Comparison of ENCODE assay signal across 1 cellular context in the genomic region with DNA sequence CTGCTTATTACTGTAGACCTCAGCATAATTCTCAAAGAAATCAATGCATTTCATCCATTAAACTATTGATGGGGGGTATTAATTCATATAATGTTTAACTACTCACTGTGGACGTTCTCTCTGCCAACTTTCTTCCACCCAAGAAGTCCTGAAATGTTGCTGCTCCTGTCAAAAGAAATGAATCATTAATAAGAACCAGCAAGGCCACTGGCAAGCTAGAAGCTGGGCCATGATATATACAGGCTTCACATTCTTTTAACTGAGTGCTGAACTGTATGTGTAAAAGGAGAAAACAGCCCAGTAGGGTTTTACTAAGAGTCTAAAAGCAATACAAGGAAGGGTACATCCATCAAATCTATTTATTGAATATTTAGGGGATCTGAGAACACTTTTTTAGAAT.
TF ChIP-seq lines count a peak whose summit lies in the region.

No MANE protein-coding gene starts in this region.

TF ChIP-seq in IMR-90, 13 proteins besides CTCF, POLR2A, EP300 and RAD21:
- TF ChIP-seq, protein P1, sequence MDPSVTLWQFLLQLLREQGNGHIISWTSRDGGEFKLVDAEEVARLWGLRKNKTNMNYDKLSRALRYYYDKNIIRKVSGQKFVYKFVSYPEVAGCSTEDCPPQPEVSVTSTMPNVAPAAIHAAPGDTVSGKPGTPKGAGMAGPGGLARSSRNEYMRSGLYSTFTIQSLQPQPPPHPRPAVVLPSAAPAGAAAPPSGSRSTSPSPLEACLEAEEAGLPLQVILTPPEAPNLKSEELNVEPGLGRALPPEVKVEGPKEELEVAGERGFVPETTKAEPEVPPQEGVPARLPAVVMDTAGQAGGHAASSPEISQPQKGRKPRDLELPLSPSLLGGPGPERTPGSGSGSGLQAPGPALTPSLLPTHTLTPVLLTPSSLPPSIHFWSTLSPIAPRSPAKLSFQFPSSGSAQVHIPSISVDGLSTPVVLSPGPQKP (IDR thresholded peaks at IDR 0.05; ENCODE audit: borderline replicate concordance, low read depth, low read length), result no peak
- no peak for TF ChIP-seq NFE2L2 (IDR thresholded peaks at IDR 0.05; ENCODE audit: low read depth, low read length)
- TF ChIP-seq BHLHE40 (IDR thresholded peaks at IDR 0.05; ENCODE audit: low read depth, low read length), result no peak
- TF ChIP-seq SMC3 (IDR thresholded peaks at IDR 0.05; ENCODE audit: low read depth, low read length), result no peak
- TF ChIP-seq RFX5 (IDR thresholded peaks at IDR 0.05; ENCODE audit: low read depth, low read length), result no peak
- no peak for TF ChIP-seq CEBPB (IDR thresholded peaks at IDR 0.05; ENCODE audit: low read depth, low read length)
- TF ChIP-seq MAFK (IDR thresholded peaks at IDR 0.05; ENCODE audit: low read depth, low read length), result no peak
- no peak for TF ChIP-seq FOS (IDR thresholded peaks at IDR 0.05; ENCODE audit: low read depth, low read length)
- TF ChIP-seq RCOR1 (IDR thresholded peaks at IDR 0.05; ENCODE audit: insufficient replicate concordance, low read length), result no peak
- no peak for TF ChIP-seq MAZ (IDR thresholded peaks at IDR 0.05; ENCODE audit: borderline replicate concordance, low read depth, low read length)
- TF ChIP-seq CHD1 (IDR thresholded peaks at IDR 0.05; ENCODE audit: low read depth, low read length), result no peak
- no peak for TF ChIP-seq MXI1 (IDR thresholded peaks at IDR 0.05; ENCODE audit: borderline replicate concordance, low read depth, low read length)
- TF ChIP-seq, protein P2, sequence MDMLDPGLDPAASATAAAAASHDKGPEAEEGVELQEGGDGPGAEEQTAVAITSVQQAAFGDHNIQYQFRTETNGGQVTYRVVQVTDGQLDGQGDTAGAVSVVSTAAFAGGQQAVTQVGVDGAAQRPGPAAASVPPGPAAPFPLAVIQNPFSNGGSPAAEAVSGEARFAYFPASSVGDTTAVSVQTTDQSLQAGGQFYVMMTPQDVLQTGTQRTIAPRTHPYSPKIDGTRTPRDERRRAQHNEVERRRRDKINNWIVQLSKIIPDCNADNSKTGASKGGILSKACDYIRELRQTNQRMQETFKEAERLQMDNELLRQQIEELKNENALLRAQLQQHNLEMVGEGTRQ (IDR thresholded peaks at IDR 0.05; ENCODE audit: low read depth, low read length), result no peak
TF ChIP-seq in IMR-90: peak in this region for 0.
